ENCODE assay signal across 1 cellular context in the genomic region with DNA sequence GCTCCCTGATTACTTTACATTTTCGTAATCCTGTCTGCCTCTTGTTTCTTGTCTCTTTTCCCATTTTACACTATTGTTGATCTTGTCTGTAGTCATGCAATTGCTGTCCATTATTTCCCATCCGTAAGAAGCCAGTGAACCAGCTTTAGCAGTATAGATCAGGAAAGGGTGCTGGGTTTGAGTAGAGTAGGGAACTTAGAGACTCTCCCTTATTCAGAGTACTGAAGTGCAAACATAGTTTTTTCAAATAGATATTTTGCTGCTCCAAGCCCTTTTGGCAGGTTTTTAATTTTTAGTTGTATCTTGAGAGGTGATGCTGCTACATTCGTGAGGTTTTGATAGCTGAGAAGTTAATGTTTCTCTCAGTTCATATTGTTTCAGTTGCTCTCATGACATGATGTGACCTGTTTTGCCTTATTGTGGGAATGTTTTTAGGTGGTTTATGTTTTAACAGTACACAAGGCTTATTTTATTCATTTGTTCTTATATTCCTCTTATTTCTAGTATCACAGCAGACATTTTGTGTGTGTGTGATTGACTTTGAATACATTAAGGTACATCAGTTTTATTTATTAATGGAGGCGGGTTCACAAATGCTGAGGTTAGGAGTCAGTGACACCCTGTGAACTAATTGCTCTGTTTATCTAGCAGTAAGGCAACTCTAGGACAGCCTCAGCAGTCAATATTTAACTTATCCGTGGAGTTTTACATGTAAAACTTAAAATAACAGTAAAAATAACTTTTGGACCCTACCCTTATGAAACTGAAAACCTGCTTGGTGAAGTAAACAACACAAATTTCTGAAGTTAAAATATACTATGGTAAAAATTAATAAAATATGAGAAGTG.
A peak's percentile ranks its signal among the peaks of the same experiment; 100 is the strongest.
TF ChIP-seq lines count a peak whose summit lies in the region.

No MANE protein-coding gene starts in this region.

TF ChIP-seq in HepG2, 621 proteins besides CTCF, POLR2A, EP300 and RAD21 (continued from another document and continues in another):
- TF ChIP-seq, protein P1, sequence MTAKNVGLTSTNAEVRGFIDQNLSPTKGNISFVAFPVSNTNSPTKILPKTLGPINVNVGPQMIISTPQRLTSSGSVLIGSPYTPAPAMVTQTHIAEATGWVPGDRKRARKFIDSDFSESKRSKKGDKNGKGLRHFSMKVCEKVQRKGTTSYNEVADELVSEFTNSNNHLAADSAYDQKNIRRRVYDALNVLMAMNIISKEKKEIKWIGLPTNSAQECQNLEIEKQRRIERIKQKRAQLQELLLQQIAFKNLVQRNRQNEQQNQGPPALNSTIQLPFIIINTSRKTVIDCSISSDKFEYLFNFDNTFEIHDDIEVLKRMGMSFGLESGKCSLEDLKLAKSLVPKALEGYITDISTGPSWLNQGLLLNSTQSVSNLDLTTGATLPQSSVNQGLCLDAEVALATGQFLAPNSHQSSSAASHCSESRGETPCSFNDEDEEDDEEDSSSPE (CRISPR knock-in tag; IDR thresholded peaks at IDR 0.05) = no peak
- TF ChIP-seq FOXA3 (CRISPR knock-in tag; IDR thresholded peaks at IDR 0.05) (peak; percentile 58), NFIC (IDR thresholded peaks at IDR 0.05; ENCODE audit: low read length) (peak; percentile 52; the same call in 1 of the 2 replicates), DMAP1 (CRISPR knock-in tag; IDR thresholded peaks at IDR 0.05) (no peak), EEA1 (CRISPR knock-in tag; IDR thresholded peaks at IDR 0.05; ENCODE audit: borderline replicate concordance) (no peak), ARNTL (CRISPR knock-in tag; IDR thresholded peaks at IDR 0.05) (no peak), HOXA7 (CRISPR knock-in tag; IDR thresholded peaks at IDR 0.05) (no peak), IRF2 (CRISPR knock-in tag; IDR thresholded peaks at IDR 0.05) (0 out of 2 replicates have a peak, but pooled peaks have one; percentile 18), NCOA2 (CRISPR knock-in tag; IDR thresholded peaks at IDR 0.05) (peak; percentile 50; the same call in 1 of the 2 replicates), ZNF652 (CRISPR knock-in tag; IDR thresholded peaks at IDR 0.05; ENCODE audit: borderline replicate concordance, low read depth) (peak; percentile 31; the same call in 1 of the 2 replicates), RARA (CRISPR knock-in tag; IDR thresholded peaks at IDR 0.05) (peak; percentile 63; the same call in 1 of the 2 replicates), ZSCAN12 (CRISPR knock-in tag; IDR thresholded peaks at IDR 0.05) (no peak), KDM6A (CRISPR knock-in tag; IDR thresholded peaks at IDR 0.05; ENCODE audit: low read depth) (no peak; the same call in 1 of the 2 replicates), NCOR1 (IDR thresholded peaks at IDR 0.05; ENCODE audit: borderline replicate concordance, low read length) (peak; percentile 40; the same call in 1 of the 2 replicates), KDM5A (IDR thresholded peaks at IDR 0.05; ENCODE audit: borderline replicate concordance, low read length) (0 out of 2 replicates have a peak, but pooled peaks have one; percentile 38), SNAPC2 (CRISPR knock-in tag; IDR thresholded peaks at IDR 0.05) (no peak)
- TF ChIP-seq, protein P2, sequence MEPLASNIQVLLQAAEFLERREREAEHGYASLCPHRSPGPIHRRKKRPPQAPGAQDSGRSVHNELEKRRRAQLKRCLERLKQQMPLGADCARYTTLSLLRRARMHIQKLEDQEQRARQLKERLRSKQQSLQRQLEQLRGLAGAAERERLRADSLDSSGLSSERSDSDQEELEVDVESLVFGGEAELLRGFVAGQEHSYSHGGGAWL (CRISPR knock-in tag; IDR thresholded peaks at IDR 0.05) = no peak
- TF ChIP-seq, protein P3, sequence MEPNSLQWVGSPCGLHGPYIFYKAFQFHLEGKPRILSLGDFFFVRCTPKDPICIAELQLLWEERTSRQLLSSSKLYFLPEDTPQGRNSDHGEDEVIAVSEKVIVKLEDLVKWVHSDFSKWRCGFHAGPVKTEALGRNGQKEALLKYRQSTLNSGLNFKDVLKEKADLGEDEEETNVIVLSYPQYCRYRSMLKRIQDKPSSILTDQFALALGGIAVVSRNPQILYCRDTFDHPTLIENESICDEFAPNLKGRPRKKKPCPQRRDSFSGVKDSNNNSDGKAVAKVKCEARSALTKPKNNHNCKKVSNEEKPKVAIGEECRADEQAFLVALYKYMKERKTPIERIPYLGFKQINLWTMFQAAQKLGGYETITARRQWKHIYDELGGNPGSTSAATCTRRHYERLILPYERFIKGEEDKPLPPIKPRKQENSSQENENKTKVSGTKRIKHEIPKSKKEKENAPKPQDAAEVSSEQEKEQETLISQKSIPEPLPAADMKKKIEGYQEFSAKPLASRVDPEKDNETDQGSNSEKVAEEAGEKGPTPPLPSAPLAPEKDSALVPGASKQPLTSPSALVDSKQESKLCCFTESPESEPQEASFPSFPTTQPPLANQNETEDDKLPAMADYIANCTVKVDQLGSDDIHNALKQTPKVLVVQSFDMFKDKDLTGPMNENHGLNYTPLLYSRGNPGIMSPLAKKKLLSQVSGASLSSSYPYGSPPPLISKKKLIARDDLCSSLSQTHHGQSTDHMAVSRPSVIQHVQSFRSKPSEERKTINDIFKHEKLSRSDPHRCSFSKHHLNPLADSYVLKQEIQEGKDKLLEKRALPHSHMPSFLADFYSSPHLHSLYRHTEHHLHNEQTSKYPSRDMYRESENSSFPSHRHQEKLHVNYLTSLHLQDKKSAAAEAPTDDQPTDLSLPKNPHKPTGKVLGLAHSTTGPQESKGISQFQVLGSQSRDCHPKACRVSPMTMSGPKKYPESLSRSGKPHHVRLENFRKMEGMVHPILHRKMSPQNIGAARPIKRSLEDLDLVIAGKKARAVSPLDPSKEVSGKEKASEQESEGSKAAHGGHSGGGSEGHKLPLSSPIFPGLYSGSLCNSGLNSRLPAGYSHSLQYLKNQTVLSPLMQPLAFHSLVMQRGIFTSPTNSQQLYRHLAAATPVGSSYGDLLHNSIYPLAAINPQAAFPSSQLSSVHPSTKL (CRISPR knock-in tag; IDR thresholded peaks at IDR 0.05) = peak; percentile 65
- TF ChIP-seq, protein P4, sequence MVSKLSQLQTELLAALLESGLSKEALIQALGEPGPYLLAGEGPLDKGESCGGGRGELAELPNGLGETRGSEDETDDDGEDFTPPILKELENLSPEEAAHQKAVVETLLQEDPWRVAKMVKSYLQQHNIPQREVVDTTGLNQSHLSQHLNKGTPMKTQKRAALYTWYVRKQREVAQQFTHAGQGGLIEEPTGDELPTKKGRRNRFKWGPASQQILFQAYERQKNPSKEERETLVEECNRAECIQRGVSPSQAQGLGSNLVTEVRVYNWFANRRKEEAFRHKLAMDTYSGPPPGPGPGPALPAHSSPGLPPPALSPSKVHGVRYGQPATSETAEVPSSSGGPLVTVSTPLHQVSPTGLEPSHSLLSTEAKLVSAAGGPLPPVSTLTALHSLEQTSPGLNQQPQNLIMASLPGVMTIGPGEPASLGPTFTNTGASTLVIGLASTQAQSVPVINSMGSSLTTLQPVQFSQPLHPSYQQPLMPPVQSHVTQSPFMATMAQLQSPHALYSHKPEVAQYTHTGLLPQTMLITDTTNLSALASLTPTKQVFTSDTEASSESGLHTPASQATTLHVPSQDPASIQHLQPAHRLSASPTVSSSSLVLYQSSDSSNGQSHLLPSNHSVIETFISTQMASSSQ (IDR thresholded peaks at IDR 0.05; ENCODE audit: low read depth) = peak; percentile 68
- TF ChIP-seq, protein P4 (CRISPR knock-in tag; IDR thresholded peaks at IDR 0.05; ENCODE audit: borderline replicate concordance) = peak; percentile 64; the same call in 1 of the 2 replicates
- TF ChIP-seq, protein P5, sequence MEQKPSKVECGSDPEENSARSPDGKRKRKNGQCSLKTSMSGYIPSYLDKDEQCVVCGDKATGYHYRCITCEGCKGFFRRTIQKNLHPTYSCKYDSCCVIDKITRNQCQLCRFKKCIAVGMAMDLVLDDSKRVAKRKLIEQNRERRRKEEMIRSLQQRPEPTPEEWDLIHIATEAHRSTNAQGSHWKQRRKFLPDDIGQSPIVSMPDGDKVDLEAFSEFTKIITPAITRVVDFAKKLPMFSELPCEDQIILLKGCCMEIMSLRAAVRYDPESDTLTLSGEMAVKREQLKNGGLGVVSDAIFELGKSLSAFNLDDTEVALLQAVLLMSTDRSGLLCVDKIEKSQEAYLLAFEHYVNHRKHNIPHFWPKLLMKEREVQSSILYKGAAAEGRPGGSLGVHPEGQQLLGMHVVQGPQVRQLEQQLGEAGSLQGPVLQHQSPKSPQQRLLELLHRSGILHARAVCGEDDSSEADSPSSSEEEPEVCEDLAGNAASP (CRISPR knock-in tag; IDR thresholded peaks at IDR 0.05; ENCODE audit: borderline replicate concordance) = peak; percentile 62; the same call in 1 of the 2 replicates
- TF ChIP-seq, protein P6, sequence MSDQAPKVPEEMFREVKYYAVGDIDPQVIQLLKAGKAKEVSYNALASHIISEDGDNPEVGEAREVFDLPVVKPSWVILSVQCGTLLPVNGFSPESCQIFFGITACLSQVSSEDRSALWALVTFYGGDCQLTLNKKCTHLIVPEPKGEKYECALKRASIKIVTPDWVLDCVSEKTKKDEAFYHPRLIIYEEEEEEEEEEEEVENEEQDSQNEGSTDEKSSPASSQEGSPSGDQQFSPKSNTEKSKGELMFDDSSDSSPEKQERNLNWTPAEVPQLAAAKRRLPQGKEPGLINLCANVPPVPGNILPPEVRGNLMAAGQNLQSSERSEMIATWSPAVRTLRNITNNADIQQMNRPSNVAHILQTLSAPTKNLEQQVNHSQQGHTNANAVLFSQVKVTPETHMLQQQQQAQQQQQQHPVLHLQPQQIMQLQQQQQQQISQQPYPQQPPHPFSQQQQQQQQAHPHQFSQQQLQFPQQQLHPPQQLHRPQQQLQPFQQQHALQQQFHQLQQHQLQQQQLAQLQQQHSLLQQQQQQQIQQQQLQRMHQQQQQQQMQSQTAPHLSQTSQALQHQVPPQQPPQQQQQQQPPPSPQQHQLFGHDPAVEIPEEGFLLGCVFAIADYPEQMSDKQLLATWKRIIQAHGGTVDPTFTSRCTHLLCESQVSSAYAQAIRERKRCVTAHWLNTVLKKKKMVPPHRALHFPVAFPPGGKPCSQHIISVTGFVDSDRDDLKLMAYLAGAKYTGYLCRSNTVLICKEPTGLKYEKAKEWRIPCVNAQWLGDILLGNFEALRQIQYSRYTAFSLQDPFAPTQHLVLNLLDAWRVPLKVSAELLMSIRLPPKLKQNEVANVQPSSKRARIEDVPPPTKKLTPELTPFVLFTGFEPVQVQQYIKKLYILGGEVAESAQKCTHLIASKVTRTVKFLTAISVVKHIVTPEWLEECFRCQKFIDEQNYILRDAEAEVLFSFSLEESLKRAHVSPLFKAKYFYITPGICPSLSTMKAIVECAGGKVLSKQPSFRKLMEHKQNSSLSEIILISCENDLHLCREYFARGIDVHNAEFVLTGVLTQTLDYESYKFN (CRISPR knock-in tag; conservative IDR thresholded peaks at IDR 0.05) = peak; percentile 84
- TF ChIP-seq, protein P7, sequence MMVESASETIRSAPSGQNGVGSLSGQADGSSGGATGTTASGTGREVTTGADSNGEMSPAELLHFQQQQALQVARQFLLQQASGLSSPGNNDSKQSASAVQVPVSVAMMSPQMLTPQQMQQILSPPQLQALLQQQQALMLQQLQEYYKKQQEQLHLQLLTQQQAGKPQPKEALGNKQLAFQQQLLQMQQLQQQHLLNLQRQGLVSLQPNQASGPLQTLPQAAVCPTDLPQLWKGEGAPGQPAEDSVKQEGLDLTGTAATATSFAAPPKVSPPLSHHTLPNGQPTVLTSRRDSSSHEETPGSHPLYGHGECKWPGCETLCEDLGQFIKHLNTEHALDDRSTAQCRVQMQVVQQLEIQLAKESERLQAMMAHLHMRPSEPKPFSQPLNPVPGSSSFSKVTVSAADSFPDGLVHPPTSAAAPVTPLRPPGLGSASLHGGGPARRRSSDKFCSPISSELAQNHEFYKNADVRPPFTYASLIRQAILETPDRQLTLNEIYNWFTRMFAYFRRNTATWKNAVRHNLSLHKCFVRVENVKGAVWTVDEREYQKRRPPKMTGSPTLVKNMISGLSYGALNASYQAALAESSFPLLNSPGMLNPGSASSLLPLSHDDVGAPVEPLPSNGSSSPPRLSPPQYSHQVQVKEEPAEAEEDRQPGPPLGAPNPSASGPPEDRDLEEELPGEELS (CRISPR knock-in tag; IDR thresholded peaks at IDR 0.05) = peak; percentile 65
- TF ChIP-seq, protein P8, sequence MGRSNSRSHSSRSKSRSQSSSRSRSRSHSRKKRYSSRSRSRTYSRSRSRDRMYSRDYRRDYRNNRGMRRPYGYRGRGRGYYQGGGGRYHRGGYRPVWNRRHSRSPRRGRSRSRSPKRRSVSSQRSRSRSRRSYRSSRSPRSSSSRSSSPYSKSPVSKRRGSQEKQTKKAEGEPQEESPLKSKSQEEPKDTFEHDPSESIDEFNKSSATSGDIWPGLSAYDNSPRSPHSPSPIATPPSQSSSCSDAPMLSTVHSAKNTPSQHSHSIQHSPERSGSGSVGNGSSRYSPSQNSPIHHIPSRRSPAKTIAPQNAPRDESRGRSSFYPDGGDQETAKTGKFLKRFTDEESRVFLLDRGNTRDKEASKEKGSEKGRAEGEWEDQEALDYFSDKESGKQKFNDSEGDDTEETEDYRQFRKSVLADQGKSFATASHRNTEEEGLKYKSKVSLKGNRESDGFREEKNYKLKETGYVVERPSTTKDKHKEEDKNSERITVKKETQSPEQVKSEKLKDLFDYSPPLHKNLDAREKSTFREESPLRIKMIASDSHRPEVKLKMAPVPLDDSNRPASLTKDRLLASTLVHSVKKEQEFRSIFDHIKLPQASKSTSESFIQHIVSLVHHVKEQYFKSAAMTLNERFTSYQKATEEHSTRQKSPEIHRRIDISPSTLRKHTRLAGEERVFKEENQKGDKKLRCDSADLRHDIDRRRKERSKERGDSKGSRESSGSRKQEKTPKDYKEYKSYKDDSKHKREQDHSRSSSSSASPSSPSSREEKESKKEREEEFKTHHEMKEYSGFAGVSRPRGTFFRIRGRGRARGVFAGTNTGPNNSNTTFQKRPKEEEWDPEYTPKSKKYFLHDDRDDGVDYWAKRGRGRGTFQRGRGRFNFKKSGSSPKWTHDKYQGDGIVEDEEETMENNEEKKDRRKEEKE (IDR thresholded peaks at IDR 0.05) = no peak
